Comparison of ENCODE assay signal across 23 cellular contexts in the genomic region with DNA sequence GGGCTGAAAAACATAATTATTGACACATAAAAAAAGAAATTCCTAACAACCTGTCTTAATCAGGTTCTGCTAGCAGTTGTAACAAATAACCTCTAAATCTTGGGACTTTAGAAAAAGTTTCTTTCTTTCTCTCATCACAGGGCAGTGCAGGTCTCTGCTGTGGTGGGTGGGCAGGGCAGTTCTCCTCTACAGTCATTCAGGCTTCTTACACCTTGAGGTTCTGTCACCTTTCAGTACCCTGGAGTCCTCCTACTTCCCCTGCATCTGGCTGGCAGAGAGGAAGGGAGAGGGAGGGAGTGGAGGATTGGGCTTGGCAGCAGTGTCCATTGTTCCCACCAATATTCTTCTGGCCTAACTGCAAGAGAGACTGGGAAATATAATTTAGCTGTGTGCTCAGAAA.
"Had no signal": no experiment of that assay in that cellular context is flagged by ENCODE, and none has a peak within 500 bp of the region (broad histone marks: within the 10 kb centered on the region; RNA-seq: fewer than 3 reads in every experiment).

No MANE protein-coding gene starts in this region.

- H3K9me3 ChIP-seq: heart left ventricle, pancreas, psoas muscle, right lobe of liver, suprapubic skin, tibial artery, upper lobe of right lung, vagina had no signal

- H3K4me1 ChIP-seq: right lobe of liver had no signal

- ATAC-seq: esophagus mucosa; heart left ventricle; natural killer cell treated with Interleukin-12 subunit alpha and Interleukin-12 subunit beta and Interleukin-15 and Interleukin-18, amount 100 ng/mL, for 72 hours; pancreas; psoas muscle; right lobe of liver; upper lobe of right lung had no signal

- H3K27ac Mint-ChIP-seq: endodermal cell; mesothelial cell of epicardium; natural killer cell treated with Interleukin-12 subunit alpha and Interleukin-12 subunit beta and Interleukin-15 and Interleukin-18, amount 100 ng/mL, for 72 hours had no signal

- H3K9me3 Mint-ChIP-seq: natural killer cell treated with Interleukin-12 subunit alpha and Interleukin-12 subunit beta and Interleukin-15 and Interleukin-18, amount 100 ng/mL, for 72 hours had no signal

- H3K36me3 ChIP-seq: heart left ventricle, pancreas, right lobe of liver, spleen, suprapubic skin, tibial artery, upper lobe of right lung, vagina had no signal

- H3K36me3 Mint-ChIP-seq: natural killer cell treated with Interleukin-12 subunit alpha and Interleukin-12 subunit beta and Interleukin-15 and Interleukin-18, amount 100 ng/mL, for 72 hours had no signal

- H3K27me3 ChIP-seq: heart left ventricle, pancreas, right lobe of liver, spleen, suprapubic skin, tibial artery, upper lobe of right lung, vagina had no signal

- H3K4me3 ChIP-seq: heart left ventricle, pancreas, psoas muscle, right lobe of liver, spleen, suprapubic skin, tibial artery, upper lobe of right lung, vagina had no signal

- H3K4me1 Mint-ChIP-seq: endodermal cell had no signal

- DNase-seq: cerebellar nuclear complex; dermis blood vessel endothelial cell; effector CD4-positive, alpha-beta T cell; endodermal cell; heart left ventricle; hippocampal formation; occipital lobe; pancreas; psoas muscle; retina; right lobe of liver; spleen; stimulated activated CD4-positive, alpha-beta T cell treated with anti-CD3 and anti-CD28 coated beads, Interleukin-15, amount 100 ng/mL, for 24 hours; stimulated activated CD4-positive, alpha-beta T cell treated with anti-CD3 and anti-CD28 coated beads, Interleukin-1b, Interleukin-23, amount 100 ng/mL, for 48 hours; stimulated activated CD4-positive, alpha-beta T cell treated with anti-CD3 and anti-CD28 coated beads, Interleukin-4, amount 100 ng/mL, for 24 hours; stimulated activated naive CD4-positive, alpha-beta T cell; tibial artery; upper lobe of right lung had no signal

- H3K27ac ChIP-seq: heart left ventricle, pancreas, psoas muscle, right lobe of liver, suprapubic skin, tibial artery, upper lobe of right lung, vagina had no signal

- H3K4me3 Mint-ChIP-seq: endodermal cell; mesothelial cell of epicardium; natural killer cell treated with Interleukin-12 subunit alpha and Interleukin-12 subunit beta and Interleukin-15 and Interleukin-18, amount 100 ng/mL, for 72 hours had no signal
